ENCODE assay signal across 19 cellular contexts in the genomic region with DNA sequence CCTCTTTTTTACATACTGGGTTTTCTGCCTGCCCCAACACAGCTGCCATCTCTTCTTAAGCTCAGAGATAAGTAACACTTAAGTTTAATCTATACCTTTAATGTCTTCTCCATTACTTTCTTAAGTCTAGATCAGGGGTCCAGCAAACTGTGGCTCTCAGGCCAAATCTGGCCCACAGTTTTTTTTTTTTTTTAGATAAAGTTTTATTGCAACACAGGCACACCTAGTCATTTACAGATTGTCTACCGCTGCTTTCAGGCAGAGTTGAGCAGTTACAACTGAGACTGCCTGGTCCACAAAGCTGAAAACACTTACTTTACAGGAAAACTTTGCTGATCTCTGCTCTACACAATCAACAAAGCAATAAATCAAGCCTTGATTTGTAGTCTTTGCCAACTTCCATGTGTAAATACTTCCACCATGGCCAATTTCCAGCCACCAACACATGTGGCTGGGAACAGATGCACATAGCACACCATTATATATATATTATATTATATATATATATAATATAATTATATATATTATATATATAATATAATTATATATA. TPM values are rescaled to one million over a fixed set of nuclear protein-coding genes. Genes with fewer than 3 reads are reported as not detected.
DNase-seq lines count a peak whose midpoint lies in the region; ATAC-seq and TF ChIP-seq lines count a peak whose summit lies in the region.
"Had no signal": no experiment of that assay in that cellular context is flagged by ENCODE, and none has a peak within 500 bp of the region (broad histone marks: within the 10 kb centered on the region; RNA-seq: fewer than 3 reads in every experiment).

No MANE protein-coding gene starts in this region.

- WGBS in body of pancreas, 2 donors, result 31 to 53% methylated on average over 1 of the region's 1 CpG

- H3K36me3 Mint-ChIP-seq in CD8-positive, alpha-beta memory T cell, result peaks cover 0 to 4% (median 0%) of the 10 kb centered on the region in 3 donors
- H3K36me3 Mint-ChIP-seq: activated naive CD4-positive, alpha-beta T cell treated with anti-CD3 and anti-CD28 coated beads, Interleukin-2, amount 50 U/mL, for 24 hours had no signal

- CTCF ChIA-PET in CD8-positive, alpha-beta memory T cell (lab: Charles Lee), result no interaction called here

- H3K4me1 Mint-ChIP-seq in CD8-positive, alpha-beta memory T cell, result peaks cover 3 to 12% (median 9%) of the 10 kb centered on the region in 3 donors

- peaks cover 12% of the 10 kb centered on the region for H3K4me1 ChIP-seq in body of pancreas
- H3K4me1 ChIP-seq in CD8-positive, alpha-beta memory T cell (ENCODE audit: insufficient read depth, low read length), result no peaks in the 10 kb centered on the region
- H3K4me1 ChIP-seq: SJSA1 had no signal

- H3K36me3 ChIP-seq in body of pancreas (replicated peaks in 1 of 2; ENCODE audit: insufficient read depth in 1 of 2, low read depth in 2 of 2), result no peaks in the 10 kb centered on the region
- H3K36me3 ChIP-seq in CD8-positive, alpha-beta memory T cell (ENCODE audit: insufficient read depth, low read length), result no peaks in the 10 kb centered on the region
- H3K36me3 ChIP-seq: SJSA1 had no signal

- in situ Hi-C loops in KBM-7 (cut with MboI; ENCODE audit: low pct_unique_long_range_greater_than_20kb, low sequenced_read_pairs), result no loop called here

- H3K4me3 ChIP-seq in body of pancreas, result no peak overlapping the region
- H3K4me3 ChIP-seq in CD8-positive, alpha-beta memory T cell (ENCODE audit: low read length), result no peak overlapping the region
- H3K4me3 ChIP-seq: SJSA1 had no signal

- H3K9me3 ChIP-seq in body of pancreas, result no peaks in the 10 kb centered on the region
- no peaks in the 10 kb centered on the region for H3K9me3 ChIP-seq in CD8-positive, alpha-beta memory T cell (ENCODE audit: low read length)
- H3K9me3 ChIP-seq: SJSA1 had no signal

- no peaks in the 10 kb centered on the region for H3K9me3 Mint-ChIP-seq in CD8-positive, alpha-beta memory T cell
- H3K9me3 Mint-ChIP-seq: activated naive CD4-positive, alpha-beta T cell treated with anti-CD3 and anti-CD28 coated beads, Interleukin-2, amount 50 U/mL, for 24 hours; CD4-positive, alpha-beta memory T cell; stimulated activated naive CD8-positive, alpha-beta T cell treated with anti-CD3 and anti-CD28 coated beads, Interleukin-15, Interleukin-2, amounts not matched to agents 100 ng/mL and 50 ng/mL, for 24 hours had no signal

- intact Hi-C loops in body of pancreas (cut with DNase I), result no loop called here

- POLR2A ChIA-PET in CD8-positive, alpha-beta memory T cell (lab: Charles Lee), result no interaction called here

- H3K4me3 Mint-ChIP-seq in CD8-positive, alpha-beta memory T cell, result no peak overlapping the region
- H3K4me3 Mint-ChIP-seq: activated naive CD4-positive, alpha-beta T cell treated with anti-CD3 and anti-CD28 coated beads, Interleukin-2, amount 50 U/mL, for 24 hours; CD4-positive, alpha-beta memory T cell; stimulated activated naive CD8-positive, alpha-beta T cell treated with anti-CD3 and anti-CD28 coated beads, Interleukin-15, Interleukin-2, amounts not matched to agents 100 ng/mL and 50 ng/mL, for 24 hours had no signal

- H3K27ac Mint-ChIP-seq in CD8-positive, alpha-beta memory T cell, result peak overlapping the region in 3 of 8 donors; percentile 45 to 69 (median 51)
- H3K27ac Mint-ChIP-seq: activated naive CD4-positive, alpha-beta T cell treated with anti-CD3 and anti-CD28 coated beads, Interleukin-2, amount 50 U/mL, for 24 hours; stimulated activated naive CD8-positive, alpha-beta T cell treated with anti-CD3 and anti-CD28 coated beads, Interleukin-15, Interleukin-2, amounts not matched to agents 100 ng/mL and 50 ng/mL, for 24 hours had no signal

- no peak for TF ChIP-seq POLR2A in body of pancreas (IDR thresholded peaks at IDR 0.05)

- H3K27ac ChIP-seq in body of pancreas, result peak overlapping the region in 3 of 4 donors; percentile 1 to 59 (median 38)
- H3K27ac ChIP-seq in CD8-positive, alpha-beta memory T cell (ENCODE audit: low read depth, low read length), result no peak overlapping the region
- H3K27ac ChIP-seq: SJSA1 had no signal

- TF ChIP-seq CTCF in body of pancreas (IDR thresholded peaks at IDR 0.05), result no peak

- ATAC-seq in body of pancreas (peak; percentile 66), GM18868 (IDR thresholded peaks at IDR 0.05; ENCODE audit: unreplicated experiment) (no peak)

- DNase-seq in NCI-H2171 treated with DMSO at 0.1 percent for 48 hours (lab: John Stamatoyannopoulos, UW) (peak; percentile 23), NCI-H2171 (lab: John Stamatoyannopoulos, UW) (no peak), KBM-7 (peak; percentile 44), body of pancreas (peak in 3 of 4 donors; percentile 33 to 39 (median 34)), myocyte (ENCODE audit: low read depth) (peak; percentile 9), SW 1271 (lab: John Stamatoyannopoulos, UW) (no peak)
- no peak for DNase-seq in CD8-positive, alpha-beta memory T cell
- DNase-seq: activated CD4-positive, alpha-beta T cell treated with anti-CD3 and anti-CD28 coated beads for 48 hours; CD4-positive, alpha-beta memory T cell; foreskin melanocyte; GF-D8; Kasumi-1; NCI-H1694 treated with DMSO at 0.1 percent for 48 hours; T1000 had no signal

- no peaks in the 10 kb centered on the region for H3K27me3 Mint-ChIP-seq in CD8-positive, alpha-beta memory T cell
- H3K27me3 Mint-ChIP-seq: activated naive CD4-positive, alpha-beta T cell treated with anti-CD3 and anti-CD28 coated beads, Interleukin-2, amount 50 U/mL, for 24 hours; CD4-positive, alpha-beta memory T cell; stimulated activated naive CD8-positive, alpha-beta T cell treated with anti-CD3 and anti-CD28 coated beads, Interleukin-15, Interleukin-2, amounts not matched to agents 100 ng/mL and 50 ng/mL, for 24 hours had no signal

- no peaks in the 10 kb centered on the region for H3K27me3 ChIP-seq in body of pancreas
- no peaks in the 10 kb centered on the region for H3K27me3 ChIP-seq in CD8-positive, alpha-beta memory T cell (ENCODE audit: insufficient read depth, low read length, poor library complexity, severe bottlenecking)
- H3K27me3 ChIP-seq: SJSA1 had no signal

RNA-seq across cellular contexts. Expression of a gene that starts 13.2 kb away (rescaled TPM):
- total RNA-seq in body of pancreas (10 to 100 TPM in 1 of 2 donors, 1 to 10 TPM in 1; 6.0 to 13.5 TPM), myocyte (2.1 and 2.8 TPM in 2 replicates)
- 6.1 TPM for polyA plus RNA-seq in myocyte (2012)
- total RNA-seq in CD8-positive, alpha-beta memory T cell, result 1 to 10 TPM; 3.1 to 4.7 TPM
- 3.0 TPM for polyA plus RNA-seq in CD8-positive, alpha-beta memory T cell

RNA-seq across cellular contexts. Expression of a gene that starts 46.3 kb away (rescaled TPM):
- total RNA-seq in body of pancreas, result under 1 TPM; under 0.01 to 0.26 TPM
- total RNA-seq in myocyte, result 11.1 and 12.6 TPM in 2 replicates
- 5.4 TPM for polyA plus RNA-seq in myocyte (2012)
- total RNA-seq in CD8-positive, alpha-beta memory T cell, result not detected
- polyA plus RNA-seq in CD8-positive, alpha-beta memory T cell, result not detected
- total RNA-seq: pulmonary artery endothelial cell, SJSA1 had no signal
- polyA plus RNA-seq: CD4-positive, alpha-beta memory T cell had no signal

Comparison
In these comparisons a context has a peak if more than half of its experiments do, and no peak if none do; other contexts are left out.
1. DNase-seq: peak in NCI-H2171 treated with DMSO at 0.1 percent for 48 hours (single experiment), KBM-7 (single experiment), body of pancreas (3 of 4) and myocyte (single experiment); none in NCI-H2171 (single experiment), CD8-positive, alpha-beta memory T cell (0 of 5) and SW 1271 (0 of 2).